In genomic region chr6:2542858-2543218, GRCh38 we compare ENCODE assay signal across 8 cellular contexts.
DNase-seq lines count a peak whose midpoint lies in the region; ATAC-seq and TF ChIP-seq lines count a peak whose summit lies in the region.

No MANE protein-coding gene starts in this region.

- no peak overlapping the region for H3K27ac ChIP-seq in CD4-positive, alpha-beta memory T cell (ENCODE audit: low read depth, low read length)
- H3K27ac ChIP-seq in hepatocyte: peak overlapping the region; percentile 89

- no peaks in the 10 kb centered on the region for H4K20me1 ChIP-seq in hepatocyte (ENCODE audit: insufficient read depth, poor library complexity, severe bottlenecking)

- intact Hi-C loops in CD4-positive, alpha-beta memory T cell (cut with micrococcal nuclease): loop anchor here (10.0 kb wide), 1 partner anchor 948 kb away; no protein-coding TSS in a partner anchor

- peaks cover 30 to 47% of the 10 kb centered on the region in 2 donors for H3K27me3 Mint-ChIP-seq in CD4-positive, alpha-beta memory T cell
- peaks cover 77% of the 10 kb centered on the region for H3K27me3 Mint-ChIP-seq in T-helper 1 cell treated with Interleukin-12 subunit alpha and Interleukin-12 subunit beta and Interleukin-4 antibody, amounts not matched to agents 30 μg/mL and 1 μg/mL, for 36 hours (ENCODE audit: low read depth)

- peak overlapping the region in 1 of 2 donors; percentile 5 for H3K4me3 ChIP-seq in CD4-positive, alpha-beta memory T cell (ENCODE audit: low read length in 2 of 2)
- no peak overlapping the region for H3K4me3 ChIP-seq in hepatocyte

- H3K4me2 ChIP-seq in hepatocyte: peak overlapping the region; percentile 39

- H3K36me3 ChIP-seq in CD4-positive, alpha-beta memory T cell (ENCODE audit: insufficient read depth, low read length): no peaks in the 10 kb centered on the region
- H3K36me3 ChIP-seq in hepatocyte (replicated peaks; ENCODE audit: insufficient read depth, low read depth): no peaks in the 10 kb centered on the region

- H3K4me3 Mint-ChIP-seq in CD4-positive, alpha-beta memory T cell: peak overlapping the region in 7 of 8 donors; percentile 40 to 70 (median 62)
- H3K4me3 Mint-ChIP-seq in T-helper 1 cell treated with Interleukin-12 subunit alpha and Interleukin-12 subunit beta and Interleukin-4 antibody, amounts not matched to agents 30 μg/mL and 1 μg/mL, for 36 hours: peak overlapping the region; percentile 49

- no peaks in the 10 kb centered on the region for H3K79me2 ChIP-seq in hepatocyte

- H3K9me2 ChIP-seq in hepatocyte (replicated peaks; ENCODE audit: insufficient read depth): no peaks in the 10 kb centered on the region

- TF ChIP-seq CTCF in hepatocyte (IDR thresholded peaks at IDR 0.05; ENCODE audit: poor library complexity): no peak

- peaks cover 19 to 30% (median 26%) of the 10 kb centered on the region in 4 donors for H3K4me1 Mint-ChIP-seq in CD4-positive, alpha-beta memory T cell
- peaks cover 39% of the 10 kb centered on the region for H3K4me1 Mint-ChIP-seq in T-helper 1 cell treated with Interleukin-12 subunit alpha and Interleukin-12 subunit beta and Interleukin-4 antibody, amounts not matched to agents 30 μg/mL and 1 μg/mL, for 36 hours (ENCODE audit: low read depth)

- H3K36me3 Mint-ChIP-seq in CD4-positive, alpha-beta memory T cell: no peaks in the 10 kb centered on the region
- H3K36me3 Mint-ChIP-seq in T-helper 1 cell treated with Interleukin-12 subunit alpha and Interleukin-12 subunit beta and Interleukin-4 antibody, amounts not matched to agents 30 μg/mL and 1 μg/mL, for 36 hours (ENCODE audit: low read depth): peaks cover 14% of the 10 kb centered on the region

- peaks cover 25% of the 10 kb centered on the region for H3K4me1 ChIP-seq in CD4-positive, alpha-beta memory T cell (ENCODE audit: insufficient read depth, low read length)
- H3K4me1 ChIP-seq in hepatocyte (ENCODE audit: insufficient read depth): peaks cover 12% of the 10 kb centered on the region

- H3K27me3 ChIP-seq in CD4-positive, alpha-beta memory T cell (ENCODE audit: insufficient read depth, low read length): peaks cover 3% of the 10 kb centered on the region
- H3K27me3 ChIP-seq in hepatocyte: no peaks in the 10 kb centered on the region

- H3K9me3 Mint-ChIP-seq in CD4-positive, alpha-beta memory T cell: peaks cover 0 to 4% (median 0%) of the 10 kb centered on the region in 8 donors
- H3K9me3 Mint-ChIP-seq in T-helper 1 cell treated with Interleukin-12 subunit alpha and Interleukin-12 subunit beta and Interleukin-4 antibody, amounts not matched to agents 30 μg/mL and 1 μg/mL, for 36 hours: peaks cover 3% of the 10 kb centered on the region

- peak; percentile 64 to 80 (median 71) for DNase-seq in CD4-positive, alpha-beta memory T cell
- DNase-seq in hepatocyte (ENCODE audit: low spot score) (peak; percentile 77), NCI-H446 treated with DMSO at 0.1 percent for 48 hours (lab: John Stamatoyannopoulos, UW) (no peak), NCI-H526 treated with DMSO at 0.1 percent for 48 hours (lab: John Stamatoyannopoulos, UW) (no peak)
- no peak for DNase-seq in effector CD8-positive, alpha-beta T cell (lab: John Stamatoyannopoulos, UW)

- POLR2A ChIA-PET in CD4-positive, alpha-beta memory T cell (lab: Charles Lee; ENCODE audit: partially characterized antibody): no interaction called here

- CTCF ChIA-PET in CD4-positive, alpha-beta memory T cell (lab: Charles Lee; ENCODE audit: partially characterized antibody): no interaction called here

- H3K9me3 ChIP-seq in CD4-positive, alpha-beta memory T cell (ENCODE audit: control insufficient read depth in 1 of 2, low read length in 2 of 2): no peaks in the 10 kb centered on the region
- no peaks in the 10 kb centered on the region for H3K9me3 ChIP-seq in hepatocyte (ENCODE audit: low read depth)

- peak; percentile 61 for ATAC-seq in GM19043 (IDR thresholded peaks at IDR 0.05; ENCODE audit: low read depth, unreplicated experiment)
- peak; percentile 82 for ATAC-seq in HG03457 (IDR thresholded peaks at IDR 0.05; ENCODE audit: unreplicated experiment)

- peak overlapping the region; percentile 7 for H2AFZ ChIP-seq in hepatocyte

- WGBS in hepatocyte (ENCODE audit: low lambda C conversion rate, missing lambda C conversion rate): 42% methylated on average over 4 of the region's 4 CpGs

- peak overlapping the region in 6 of 7 donors; percentile 4 to 86 (median 44) for H3K27ac Mint-ChIP-seq in CD4-positive, alpha-beta memory T cell
- H3K27ac Mint-ChIP-seq in T-helper 1 cell treated with Interleukin-12 subunit alpha and Interleukin-12 subunit beta and Interleukin-4 antibody, amounts not matched to agents 30 μg/mL and 1 μg/mL, for 36 hours: peak overlapping the region; percentile 80

Comparison
In these comparisons a context has a peak if more than half of its experiments do, and no peak if none do; other contexts are left out.
1. DNase-seq: peak in CD4-positive, alpha-beta memory T cell (5 of 5) and hepatocyte (single experiment); none in NCI-H446 treated with DMSO at 0.1 percent for 48 hours (single experiment), NCI-H526 treated with DMSO at 0.1 percent for 48 hours (single experiment) and effector CD8-positive, alpha-beta T cell (single experiment).